ENCODE assay signal across 8 cellular contexts in the genomic region with DNA sequence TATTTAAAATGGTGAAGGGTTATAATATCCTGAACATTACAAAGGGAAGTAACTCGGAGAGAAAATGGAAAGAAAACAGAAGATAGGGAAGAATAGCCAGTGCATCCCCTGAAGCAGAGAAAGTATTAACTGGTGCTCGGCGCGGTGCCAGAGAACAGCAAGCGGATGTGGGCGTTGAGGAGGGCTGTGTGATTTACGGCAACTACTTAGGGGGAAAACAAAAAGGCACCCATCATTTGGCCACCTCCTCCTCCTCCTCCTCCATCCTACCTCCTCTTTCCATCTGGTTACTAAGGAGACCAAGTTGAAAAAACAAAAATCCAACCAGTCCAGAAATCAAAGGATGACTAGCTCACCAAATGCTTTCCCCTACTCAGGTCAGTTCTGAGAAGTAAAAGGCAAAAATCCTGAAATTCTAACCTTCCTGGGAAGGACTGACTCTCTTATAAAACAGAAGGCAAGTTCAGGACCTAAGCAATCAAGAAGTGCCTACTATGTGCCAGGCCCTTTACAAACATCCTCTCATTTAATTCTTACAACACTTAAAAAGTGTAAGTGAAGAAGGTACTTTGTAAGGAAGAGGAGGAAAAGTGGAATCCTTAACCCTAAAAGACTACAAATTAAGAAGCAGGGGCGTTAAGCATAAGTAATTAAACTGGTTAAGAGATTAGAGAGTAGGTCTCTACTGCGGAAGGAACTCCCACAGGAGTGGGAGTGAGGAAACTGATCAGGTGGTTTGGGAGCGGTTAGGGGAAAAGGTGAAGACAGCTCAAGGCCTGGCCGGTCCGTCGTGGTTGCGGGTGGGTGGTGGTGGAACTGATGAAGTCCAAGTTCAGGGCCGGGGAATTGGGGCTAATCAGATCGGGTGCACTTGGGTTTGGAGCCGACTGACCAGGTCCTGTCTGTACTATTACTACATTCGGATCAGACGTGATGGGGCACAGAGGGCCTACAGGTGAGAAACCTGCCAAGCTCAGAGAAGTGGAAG. TPM values are rescaled to one million over a fixed set of nuclear protein-coding genes. Genes with fewer than 3 reads are reported as not detected.
DNase-seq lines count a peak whose midpoint lies in the region; ATAC-seq and TF ChIP-seq lines count a peak whose summit lies in the region.

No MANE protein-coding gene starts in this region.

- CTCF ChIA-PET in activated CD8-positive, alpha-beta T cell treated with anti-CD3 and anti-CD28 coated beads, Interleukin-2, amount 10 ng/mL, durations not matched to agents 7 days and 5 days (lab: Charles Lee) = interaction anchor here (1.1 kb wide), 2 partner anchors 91 to 158 kb away, joined by 3 read pairs; no protein-coding TSS in a partner anchor

- H3K4me3 Mint-ChIP-seq in activated CD8-positive, alpha-beta T cell treated with anti-CD3 and anti-CD28 coated beads, Interleukin-2, amount 10 ng/mL, durations not matched to agents 7 days and 5 days = peak overlapping the region; percentile 97

- no peaks in the 10 kb centered on the region for H3K27me3 Mint-ChIP-seq in activated CD8-positive, alpha-beta T cell treated with anti-CD3 and anti-CD28 coated beads, Interleukin-2, amount 10 ng/mL, durations not matched to agents 7 days and 5 days (ENCODE audit: low read depth)

- peak overlapping the region; percentile 69 for H3K4me3 ChIP-seq in fibroblast of pulmonary artery (replicated peaks; ENCODE audit: low read depth, low read length)

- H3K4me1 Mint-ChIP-seq in activated CD8-positive, alpha-beta T cell treated with anti-CD3 and anti-CD28 coated beads, Interleukin-2, amount 10 ng/mL, durations not matched to agents 7 days and 5 days (ENCODE audit: low read depth) = peaks cover 36% of the 10 kb centered on the region

- POLR2A ChIA-PET in activated CD8-positive, alpha-beta T cell treated with anti-CD3 and anti-CD28 coated beads, Interleukin-2, amount 10 ng/mL, durations not matched to agents 7 days and 5 days (lab: Charles Lee) = interaction anchor here (0.5 kb wide), 1 partner anchor 84 kb away, joined by 3 read pairs; the partner anchor contains the start of gene NTNG2

- peak; percentile 13 for DNase-seq in activated T-cell treated with anti-CD3 and anti-CD28 coated beads for 1 hour (ENCODE audit: low read depth)
- DNase-seq in activated T-cell treated with anti-CD3 and anti-CD28 coated beads, Interleukin-2, amount 50 U/mL, for 1 hour = no peak
- peak; percentile 78 to 86 for DNase-seq in NCI-H2081 (lab: John Stamatoyannopoulos, UW)
- peak; percentile 55 for DNase-seq in activated CD8-positive, alpha-beta T cell treated with anti-CD3 and anti-CD28 coated beads, Interleukin-2, amount 10 ng/mL, durations not matched to agents 7 days and 5 days
- peak; percentile 72 for DNase-seq in fibroblast of pulmonary artery (ENCODE audit: low read depth)
- DNase-seq in omental fat pad (ENCODE audit: low spot score) = peak; percentile 51
- no peak for DNase-seq in iPS-NIHi7 (ENCODE audit: extremely low spot score)
- no peak for DNase-seq in occipital lobe (lab: John Stamatoyannopoulos, UW)

- TF ChIP-seq CTCF in fibroblast of pulmonary artery (IDR thresholded peaks at IDR 0.05; ENCODE audit: low read length, missing control alignments) (no peak), omental fat pad (IDR thresholded peaks at IDR 0.05) (no peak)

- H3K9me3 Mint-ChIP-seq in activated CD8-positive, alpha-beta T cell treated with anti-CD3 and anti-CD28 coated beads, Interleukin-2, amount 10 ng/mL, durations not matched to agents 7 days and 5 days (ENCODE audit: insufficient read depth) = no peaks in the 10 kb centered on the region

- H3K27ac Mint-ChIP-seq in activated CD8-positive, alpha-beta T cell treated with anti-CD3 and anti-CD28 coated beads, Interleukin-2, amount 10 ng/mL, durations not matched to agents 7 days and 5 days = peak overlapping the region; percentile 90

- H3K36me3 Mint-ChIP-seq in activated CD8-positive, alpha-beta T cell treated with anti-CD3 and anti-CD28 coated beads, Interleukin-2, amount 10 ng/mL, durations not matched to agents 7 days and 5 days (ENCODE audit: low read depth) = peaks cover 27% of the 10 kb centered on the region

- peak; percentile 20 for ATAC-seq in activated CD8-positive, alpha-beta T cell treated with anti-CD3 and anti-CD28 coated beads, Interleukin-2, amount 10 ng/mL, durations not matched to agents 7 days and 5 days
- peak; percentile 83 for ATAC-seq in omental fat pad (ENCODE audit: low FRiP score)

RNA-seq across cellular contexts. Expression of gene MED27, which starts 1.0 kb away (rescaled TPM):
- 10 to 100 TPM; 24.7 to 25.3 TPM for total RNA-seq in activated CD8-positive, alpha-beta T cell treated with anti-CD3 and anti-CD28 coated beads, Interleukin-2, amount 10 ng/mL, durations not matched to agents 7 days and 5 days
- 10 to 100 TPM; 10.9 to 23.1 (median 13.5) TPM for total RNA-seq in omental fat pad
- 11.5 TPM for total RNA-seq in occipital lobe

Comparison
In these comparisons a context has a peak if more than half of its experiments do, and no peak if none do; other contexts are left out.
1. DNase-seq: peak in activated T-cell treated with anti-CD3 and anti-CD28 coated beads for 1 hour (single experiment), NCI-H2081 (2 of 2), activated CD8-positive, alpha-beta T cell treated with anti-CD3 and anti-CD28 coated beads, Interleukin-2, amount 10 ng/mL, durations not matched to agents 7 days and 5 days (single experiment), fibroblast of pulmonary artery (single experiment) and omental fat pad (single experiment); none in activated T-cell treated with anti-CD3 and anti-CD28 coated beads, Interleukin-2, amount 50 U/mL, for 1 hour (single experiment), iPS-NIHi7 (single experiment) and occipital lobe (single experiment).